17 cellular contexts compared by ENCODE assay signal in the genomic region with DNA sequence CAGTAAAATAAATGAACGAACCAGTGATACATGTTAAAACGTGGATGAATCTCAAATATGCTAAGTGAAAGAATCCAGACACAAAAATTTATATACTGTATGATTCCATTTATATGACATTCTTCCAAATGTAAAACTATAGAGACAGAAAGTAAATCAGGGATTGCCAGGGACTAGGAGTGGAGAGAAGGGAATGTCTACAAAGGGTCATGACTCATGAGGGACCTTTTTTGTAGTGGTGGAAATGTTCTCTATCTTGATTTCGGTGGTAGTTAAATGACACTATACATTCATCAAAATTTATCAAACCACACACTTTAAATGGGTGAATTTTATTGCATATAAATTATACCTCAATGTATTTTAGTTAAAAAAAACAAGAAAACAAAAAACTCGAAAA.
DNase-seq lines count a peak whose midpoint lies in the region; ATAC-seq and TF ChIP-seq lines count a peak whose summit lies in the region.
"Had no signal": no experiment of that assay in that cellular context is flagged by ENCODE, and none has a peak within 500 bp of the region (broad histone marks: within the 10 kb centered on the region; RNA-seq: fewer than 3 reads in every experiment).

No MANE protein-coding gene starts in this region.

- H3K4me1 ChIP-seq in neuronal stem cell (ENCODE audit: control insufficient read depth in 2 of 2, insufficient read depth in 1 of 2, low read depth in 1 of 2, low read length in 2 of 2) = no peaks in the 10 kb centered on the region
- H3K4me1 ChIP-seq: HAP-1 had no signal

- H3K27ac Mint-ChIP-seq in chondrocyte (ENCODE audit: unreplicated experiment) = peak overlapping the region; percentile 28
- H3K27ac Mint-ChIP-seq in Calu3 (ENCODE audit: unreplicated experiment) = no peak overlapping the region
- H3K27ac Mint-ChIP-seq: CD4-positive, alpha-beta memory T cell; HFFc6 had no signal

- no peak overlapping the region for H3K4me3 ChIP-seq in neuronal stem cell (ENCODE audit: low read length in 2 of 2)
- H3K4me3 ChIP-seq: GM12878, HAP-1 had no signal

- intact Hi-C loops in Calu3 (cut with micrococcal nuclease; ENCODE audit: unreplicated experiment) = no loop called here

- no peak overlapping the region for H2AFZ ChIP-seq in neuronal stem cell (ENCODE audit: low read length)

- H3K14ac ChIP-seq in neuronal stem cell (ENCODE audit: low read length) = no peak overlapping the region

- peaks cover 15% of the 10 kb centered on the region for H3K9me3 Mint-ChIP-seq in chondrocyte (ENCODE audit: low read depth)
- peaks cover 20% of the 10 kb centered on the region for H3K9me3 Mint-ChIP-seq in Calu3 (ENCODE audit: low read depth, unreplicated experiment)

- no peak overlapping the region for H2BK12ac ChIP-seq in neuronal stem cell (ENCODE audit: low read length)

- CTCF ChIA-PET in Calu3 (lab: Charles Lee) = no interaction called here

- no peak overlapping the region for H3K4me3 Mint-ChIP-seq in chondrocyte (ENCODE audit: unreplicated experiment)
- H3K4me3 Mint-ChIP-seq in Calu3 (ENCODE audit: low read depth, unreplicated experiment) = no peak overlapping the region
- H3K4me3 Mint-ChIP-seq: CD4-positive, alpha-beta memory T cell; HFFc6 had no signal

- H3K18ac ChIP-seq in neuronal stem cell (ENCODE audit: low read length) = no peak overlapping the region

- no peaks in the 10 kb centered on the region for H3K27me3 ChIP-seq in neuronal stem cell (ENCODE audit: control insufficient read depth in 3 of 3, insufficient read depth in 3 of 3, low read depth in 1 of 3, low read length in 3 of 3)

- H3K36me3 ChIP-seq in neuronal stem cell (replicated peaks in 1 of 2; ENCODE audit: control insufficient read depth in 2 of 2, insufficient read depth in 2 of 2, low read length in 2 of 2) = no peaks in the 10 kb centered on the region
- H3K36me3 ChIP-seq: HAP-1 had no signal

- no peak overlapping the region for H3K4ac ChIP-seq in neuronal stem cell (ENCODE audit: low read length)

- no CpG with 5 or more reads among the region's 4 CpGs for WGBS in neuronal stem cell (ENCODE audit: extremely low coverage in 2 of 2, insufficient read length in 2 of 2, insufficient replicate concordance in 1 of 2), 2 donors

- no peak overlapping the region for H4K91ac ChIP-seq in neuronal stem cell (ENCODE audit: low read depth, low read length, poor library complexity)

- no peak overlapping the region for H3K27ac ChIP-seq in neuronal stem cell (replicated peaks; ENCODE audit: low read length)

- DNase-seq in A172 (ENCODE audit: low spot score) = peak; percentile 21
- DNase-seq in M059J (ENCODE audit: low read depth) = peak; percentile 61
- peak; percentile 39 for DNase-seq in RPMI7951 (ENCODE audit: low read depth)
- no peak for DNase-seq in chondrocyte (ENCODE audit: low spot score)
- DNase-seq in neuronal stem cell (ENCODE audit: low spot score) = no peak
- no peak for DNase-seq in NCI-H2029 treated with DMSO at 0.1 percent for 48 hours (lab: John Stamatoyannopoulos, UW)
- no peak for DNase-seq in Calu3
- DNase-seq: 8988T; C1 segment of cervical spinal cord; CD4-positive, alpha-beta memory T cell; COR-L47; DMS79 treated with DMSO at 0.1 percent for 48 hours; GOT3; HFFc6 had no signal

- no TSS peak for BruUV-seq in Calu3 (replicated peaks; lab: Mats Ljungman, UMichigan)

- TF ChIP-seq CTCF in chondrocyte (IDR thresholded peaks at IDR 0.05) (no peak), Calu3 (IDR thresholded peaks at IDR 0.05; ENCODE audit: unreplicated experiment) (no peak)

- H2BK15ac ChIP-seq in neuronal stem cell (ENCODE audit: low read length) = no peak overlapping the region

- no peak overlapping the region for H2BK5ac ChIP-seq in neuronal stem cell (ENCODE audit: low read length)

- H2AK5ac ChIP-seq in neuronal stem cell (ENCODE audit: low read depth, low read length) = no peak overlapping the region

- H3K9me3 ChIP-seq in neuronal stem cell (replicated peaks in 1 of 2; ENCODE audit: control insufficient read depth in 2 of 2, insufficient read depth in 1 of 2, low read depth in 1 of 2, low read length in 2 of 2) = peaks cover 11 to 34% of the 10 kb centered on the region in 2 donors

- no peak overlapping the region for H3K4me2 ChIP-seq in neuronal stem cell (ENCODE audit: insufficient read depth, low read length, poor library complexity, severe bottlenecking)

- no peak overlapping the region for H3K23ac ChIP-seq in neuronal stem cell (ENCODE audit: low read depth, low read length, poor library complexity)

- H4K8ac ChIP-seq in neuronal stem cell (ENCODE audit: low read depth, low read length) = no peak overlapping the region

- ATAC-seq in GM21619 (IDR thresholded peaks at IDR 0.05; ENCODE audit: unreplicated experiment) = no peak
- ATAC-seq: GM12878 had no signal

- peaks cover 30% of the 10 kb centered on the region for H3K4me1 Mint-ChIP-seq in chondrocyte (ENCODE audit: low read depth)
- no peaks in the 10 kb centered on the region for H3K4me1 Mint-ChIP-seq in Calu3 (ENCODE audit: low read depth, unreplicated experiment)
- H3K4me1 Mint-ChIP-seq: CD4-positive, alpha-beta memory T cell had no signal

- no peaks in the 10 kb centered on the region for H3K79me1 ChIP-seq in neuronal stem cell (ENCODE audit: low read depth, low read length)

- no peak overlapping the region for H3K9ac ChIP-seq in neuronal stem cell (ENCODE audit: low read depth, low read length, poor library complexity)

- H3K27me3 Mint-ChIP-seq in chondrocyte (ENCODE audit: low read depth) (no peaks in the 10 kb centered on the region), Calu3 (ENCODE audit: unreplicated experiment) (no peaks in the 10 kb centered on the region)
- H3K27me3 Mint-ChIP-seq: CD4-positive, alpha-beta memory T cell had no signal

- H2BK120ac ChIP-seq in neuronal stem cell (ENCODE audit: low read depth, low read length) = no peak overlapping the region

- H3K36me3 Mint-ChIP-seq in chondrocyte (ENCODE audit: low read depth) = peaks cover 5% of the 10 kb centered on the region
- no peaks in the 10 kb centered on the region for H3K36me3 Mint-ChIP-seq in Calu3 (ENCODE audit: insufficient read depth, unreplicated experiment)
- H3K36me3 Mint-ChIP-seq: CD4-positive, alpha-beta memory T cell had no signal

Comparison
In these comparisons a context has a peak if more than half of its experiments do, and no peak if none do; other contexts are left out.
1. DNase-seq: peak in A172 (single experiment), M059J (single experiment) and RPMI7951 (single experiment); none in chondrocyte (single experiment), neuronal stem cell (single experiment), NCI-H2029 treated with DMSO at 0.1 percent for 48 hours (single experiment) and Calu3 (single experiment).